22 cellular contexts compared by ENCODE assay signal in the genomic region with DNA sequence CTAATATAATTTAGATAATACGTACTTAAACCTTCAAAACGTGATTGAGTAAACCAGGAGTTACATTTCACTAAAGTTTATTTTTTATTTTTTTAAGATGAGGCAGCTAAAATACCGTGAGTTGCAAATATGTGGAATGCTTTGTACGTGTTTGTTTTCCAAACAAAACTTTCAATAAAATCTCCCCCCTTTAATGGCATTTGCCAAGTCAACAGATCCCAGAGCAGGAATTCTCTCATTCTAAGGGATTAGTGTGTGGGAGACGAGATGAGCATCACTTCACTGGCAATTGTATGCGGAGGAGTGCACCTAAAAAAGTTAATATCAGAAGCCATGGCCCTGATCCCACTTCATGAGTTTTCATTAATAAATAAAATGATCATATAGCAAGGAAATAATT. TPM values are rescaled to one million over a fixed set of nuclear protein-coding genes. Genes with fewer than 3 reads are reported as not detected.
DNase-seq lines count a peak whose midpoint lies in the region; ATAC-seq, FAIRE-seq and TF ChIP-seq lines count a peak whose summit lies in the region.
"Had no signal": no experiment of that assay in that cellular context is flagged by ENCODE, and none has a peak within 500 bp of the region (broad histone marks: within the 10 kb centered on the region; RNA-seq: fewer than 3 reads in every experiment).

No MANE protein-coding gene starts in this region.

- POLR2A ChIA-PET in A549 (lab: Yijun Ruan, JAX) (no interaction called here), HCT116 (lab: Charles Lee) (no interaction called here)

- H3K4me3 Mint-ChIP-seq in astrocyte (ENCODE audit: unreplicated experiment) (no peak overlapping the region), mesothelial cell of epicardium (no peak overlapping the region)
- H3K4me3 Mint-ChIP-seq in activated T-helper 17 cell treated with anti-CD3 and anti-CD28 coated beads, Interleukin-2, amount 50 U/mL, for 72 hours = no peak overlapping the region

- H2AFZ ChIP-seq in HCT116 (ENCODE audit: low read depth, low read length, poor library complexity, severe bottlenecking) (peak overlapping the region; percentile 91), astrocyte (ENCODE audit: low read depth, low read length) (no peak overlapping the region), hepatocyte (no peak overlapping the region)

- BruUV-seq in HCT116 (replicated peaks; lab: Mats Ljungman, UMichigan) = no TSS peak

- RAD21 ChIA-PET in HCT116 (lab: Charles Lee; ENCODE audit: low non-redundant PET in 1 of 2, low total read pairs in 2 of 2, uncharacterized antibody in 2 of 2, unreplicated experiment in 2 of 2) = no interaction called here

- CTCF ChIA-PET in A549 (lab: Yijun Ruan, JAX) (no interaction called here), HCT116 (lab: Charles Lee) (no interaction called here)

- DNase-seq in A549 (ENCODE audit: low read depth in 1 of 2, low spot score in 1 of 2) (peak in 1 of 2 experiments; percentile 79), HCT116 (ENCODE audit: low read depth, low spot score) (no peak), astrocyte (ENCODE audit: low read depth) (no peak), mesothelial cell of epicardium (ENCODE audit: low spot score in 2 of 2, unreplicated experiment in 2 of 2) (no peak), hepatocyte (ENCODE audit: low spot score) (no peak)
- DNase-seq: AML-193; Calu3; DMS79; GDM1; Kasumi-1; NCI-H1105 treated with DMSO at 0.1 percent for 48 hours; NCI-H187 treated with DMSO at 0.1 percent for 48 hours; NCI-H2171; NCI-H510A treated with DMSO at 0.1 percent for 48 hours; NK-92 treated with Interleukin-12 subunit alpha and Interleukin-12 subunit beta, amount 100 ng/mL, for 24 hours; OCI-M1 had no signal

- H3K4me3 ChIP-seq in A549 (no peak overlapping the region; the same call in 2 of the 3 replicates), HCT116 (replicated peaks in 1 of 2; ENCODE audit: low read depth in 1 of 2, low read length in 2 of 2) (no peak overlapping the region), astrocyte (ENCODE audit: insufficient read depth, low read depth, low read length) (no peak overlapping the region), hepatocyte (no peak overlapping the region)

- TF ChIP-seq RAD21 in A549 (conservative IDR thresholded peaks at IDR 0.05 in 1 of 2, IDR thresholded peaks at IDR 0.05 in 1 of 2) (no peak), HCT116 (IDR thresholded peaks at IDR 0.05; ENCODE audit: low read depth) (no peak)

- H3K4me1 Mint-ChIP-seq in astrocyte (ENCODE audit: low read depth, unreplicated experiment) (peaks cover 31% of the 10 kb centered on the region), mesothelial cell of epicardium (peaks cover 25% of the 10 kb centered on the region)
- H3K4me1 Mint-ChIP-seq in activated T-helper 17 cell treated with anti-CD3 and anti-CD28 coated beads, Interleukin-2, amount 50 U/mL, for 72 hours = no peaks in the 10 kb centered on the region

- H3K36me3 Mint-ChIP-seq in astrocyte (ENCODE audit: low read depth, unreplicated experiment) = no peaks in the 10 kb centered on the region
- H3K36me3 Mint-ChIP-seq in mesothelial cell of epicardium = no peaks in the 10 kb centered on the region
- H3K36me3 Mint-ChIP-seq in activated T-helper 17 cell treated with anti-CD3 and anti-CD28 coated beads, Interleukin-2, amount 50 U/mL, for 72 hours (ENCODE audit: low read depth) = no peaks in the 10 kb centered on the region

- H3K27ac ChIP-seq in A549 (peak overlapping the region; percentile 47 to 71; a peak in 5 of 6 replicates), HCT116 (ENCODE audit: low read depth, low read length) (no peak overlapping the region), astrocyte (ENCODE audit: low read depth, low read length) (no peak overlapping the region), hepatocyte (no peak overlapping the region)
- H3K27ac ChIP-seq: GM23248 had no signal

- H3K27me3 ChIP-seq in HCT116 (ENCODE audit: insufficient read depth, low read length) = no peaks in the 10 kb centered on the region
- no peaks in the 10 kb centered on the region for H3K27me3 ChIP-seq in astrocyte (ENCODE audit: insufficient read depth, low read length)
- H3K27me3 ChIP-seq in hepatocyte = no peaks in the 10 kb centered on the region

- H3K4me1 ChIP-seq in A549 = peaks cover 37% of the 10 kb centered on the region
- peaks cover 21 to 25% of the 10 kb centered on the region in 2 experiments; a peak in 3 of 4 replicates for H3K4me1 ChIP-seq in HCT116 (ENCODE audit: control insufficient read depth in 1 of 2, insufficient read depth in 2 of 2, low read length in 2 of 2)
- no peaks in the 10 kb centered on the region for H3K4me1 ChIP-seq in astrocyte (ENCODE audit: insufficient read depth, low read length)
- H3K4me1 ChIP-seq in hepatocyte (ENCODE audit: insufficient read depth) = no peaks in the 10 kb centered on the region

- intact Hi-C loops in HCT116 (cut with micrococcal nuclease) = loop anchor here (10.0 kb wide), 1 partner anchor 518 kb away; no protein-coding TSS in a partner anchor

- TF ChIP-seq POLR2A in A549 (IDR thresholded peaks at IDR 0.05; ENCODE audit: low read length) (no peak), HCT116 (IDR thresholded peaks at IDR 0.05; ENCODE audit: borderline replicate concordance, extremely low read depth, insufficient read depth, insufficient read length) (no peak)

- H3K9me3 ChIP-seq in A549 (no peaks in the 10 kb centered on the region), HCT116 (ENCODE audit: control insufficient read depth in 1 of 2, insufficient read depth in 1 of 2, low read depth in 1 of 2, low read length in 2 of 2) (no peaks in the 10 kb centered on the region), astrocyte (ENCODE audit: insufficient read depth, low read depth, low read length) (no peaks in the 10 kb centered on the region), hepatocyte (ENCODE audit: low read depth) (no peaks in the 10 kb centered on the region)

- no peaks in the 10 kb centered on the region for H3K79me2 ChIP-seq in HCT116 (ENCODE audit: insufficient read depth, low read length)
- H3K79me2 ChIP-seq in astrocyte (ENCODE audit: insufficient read depth, low read length) = no peaks in the 10 kb centered on the region
- no peaks in the 10 kb centered on the region for H3K79me2 ChIP-seq in hepatocyte

- FAIRE-seq in A549 (lab: Jason Lieb, UNC) = no peak
- no peak for FAIRE-seq in astrocyte (lab: Jason Lieb, UNC)
- FAIRE-seq: GM12892, GM19239 had no signal

- H3K9me2 ChIP-seq in HCT116 (ENCODE audit: insufficient read depth) (no peaks in the 10 kb centered on the region), hepatocyte (replicated peaks; ENCODE audit: insufficient read depth) (no peaks in the 10 kb centered on the region)

- peak in 1 of 2 experiments; percentile 48; a peak in 1 of 5 replicates for TF ChIP-seq EP300 in A549 (IDR thresholded peaks at IDR 0.05)

- H3K9me3 Mint-ChIP-seq in astrocyte (ENCODE audit: unreplicated experiment) = no peaks in the 10 kb centered on the region
- peaks cover 3% of the 10 kb centered on the region for H3K9me3 Mint-ChIP-seq in mesothelial cell of epicardium
- peaks cover 11% of the 10 kb centered on the region for H3K9me3 Mint-ChIP-seq in activated T-helper 17 cell treated with anti-CD3 and anti-CD28 coated beads, Interleukin-2, amount 50 U/mL, for 72 hours

- no peaks in the 10 kb centered on the region for H4K20me1 ChIP-seq in HCT116 (ENCODE audit: insufficient read depth)
- no peaks in the 10 kb centered on the region for H4K20me1 ChIP-seq in astrocyte (ENCODE audit: insufficient read depth, low read length)
- H4K20me1 ChIP-seq in hepatocyte (ENCODE audit: insufficient read depth, poor library complexity, severe bottlenecking) = no peaks in the 10 kb centered on the region

- H3K4me2 ChIP-seq in A549 (peak overlapping the region; percentile 63), HCT116 (ENCODE audit: low read length) (peak overlapping the region; percentile 46; the same call in 1 of the 2 replicates), astrocyte (ENCODE audit: low read length) (no peak overlapping the region), hepatocyte (no peak overlapping the region)

- H3K36me3 ChIP-seq in HCT116 (ENCODE audit: control insufficient read depth in 1 of 2, insufficient read depth in 2 of 2, low read length in 2 of 2) (no peaks in the 10 kb centered on the region), astrocyte (ENCODE audit: insufficient read depth, low read length) (no peaks in the 10 kb centered on the region), hepatocyte (replicated peaks; ENCODE audit: insufficient read depth, low read depth) (no peaks in the 10 kb centered on the region)

- no peak for TF ChIP-seq CTCF in A549 (IDR thresholded peaks at IDR 0.05)
- no peak for TF ChIP-seq CTCF in HCT116 (IDR thresholded peaks at IDR 0.05 in 2 of 3, conservative IDR thresholded peaks at IDR 0.05 in 1 of 3; ENCODE audit: borderline replicate concordance in 1 of 3, insufficient read depth in 1 of 3, low read depth in 2 of 3, low read length in 2 of 3)
- no peak for TF ChIP-seq CTCF in astrocyte (IDR thresholded peaks at IDR 0.05; ENCODE audit: insufficient read depth, low read depth, low read length)
- TF ChIP-seq CTCF in mesothelial cell of epicardium (IDR thresholded peaks at IDR 0.05; ENCODE audit: unreplicated experiment) = no peak
- TF ChIP-seq CTCF in hepatocyte (IDR thresholded peaks at IDR 0.05; ENCODE audit: poor library complexity) = no peak

- no peak overlapping the region for H3K9ac ChIP-seq in HCT116 (ENCODE audit: low read length)
- H3K9ac ChIP-seq in astrocyte (ENCODE audit: low read length) = no peak overlapping the region
- H3K9ac ChIP-seq: GM23248 had no signal

- 4% methylated on average over 6 of the region's 6 CpGs for WGBS in A549 (ENCODE audit: missing lambda C conversion rate)
- 37% methylated on average over 6 of the region's 6 CpGs for WGBS in hepatocyte (ENCODE audit: low lambda C conversion rate, missing lambda C conversion rate)

- peak in 1 of 2 experiments; percentile 80; a peak in 3 of 6 replicates for ATAC-seq in A549
- no peak for ATAC-seq in HCT116
- ATAC-seq in GM21367 (IDR thresholded peaks at IDR 0.05; ENCODE audit: unreplicated experiment) = no peak
- no peak for ATAC-seq in activated T-helper 17 cell treated with anti-CD3 and anti-CD28 coated beads, Interleukin-2, amount 50 U/mL, for 72 hours (replicated peaks)
- ATAC-seq in GM21786 (IDR thresholded peaks at IDR 0.05; ENCODE audit: unreplicated experiment) = no peak

- no peaks in the 10 kb centered on the region for H3K27me3 Mint-ChIP-seq in astrocyte (ENCODE audit: low read depth, unreplicated experiment)
- no peaks in the 10 kb centered on the region for H3K27me3 Mint-ChIP-seq in mesothelial cell of epicardium (ENCODE audit: low read depth)
- H3K27me3 Mint-ChIP-seq in activated T-helper 17 cell treated with anti-CD3 and anti-CD28 coated beads, Interleukin-2, amount 50 U/mL, for 72 hours = no peaks in the 10 kb centered on the region

- H3K27ac Mint-ChIP-seq in astrocyte (ENCODE audit: unreplicated experiment) (peak overlapping the region; percentile 22), mesothelial cell of epicardium (peak overlapping the region; percentile 75)
- H3K27ac Mint-ChIP-seq in activated T-helper 17 cell treated with anti-CD3 and anti-CD28 coated beads, Interleukin-2, amount 50 U/mL, for 72 hours = no peak overlapping the region

RNA-seq across cellular contexts. Expression of a gene that starts 53.7 kb away (rescaled TPM):
- polyA plus RNA-seq in A549 (2011; rRNA removed) (0.78 and 0.81 TPM in 2 replicates), A549 (2017; fragmentation: RNase III; extraction: RNeasy Plus Mini Kit Qiagen cat#74134 plus additional on column Dnase treatment) (0.35 to 0.53 TPM (median 0.48 TPM) in 3 replicates), hepatocyte (3.1 and 52.5 TPM in 2 replicates)
- polyA plus RNA-seq in A549 (2012; cell fraction: cytosol; rRNA removed) = 0.15 and 0.22 TPM in 2 replicates
- 0.10 and 0.20 TPM in 2 replicates for polyA plus RNA-seq in A549 (2012; cell fraction: nucleus; rRNA removed)
- 1.3 and 1.5 TPM in 2 replicates for polyA minus RNA-seq in A549 (2011; rRNA and poly(A)+ RNA removed)
- total RNA-seq in HCT116 (2021; ENCODE audit: unreplicated experiment) (0.22 TPM), astrocyte (5.4 and 5.8 TPM in 2 replicates), mesothelial cell of epicardium (36.9 to 38.4 TPM (median 37.8 TPM) in 3 replicates), hepatocyte (6.7 and 8.5 TPM in 2 replicates)
- 0.05 and 0.06 TPM in 2 replicates for polyA plus RNA-seq in HCT116 (2012)
- under 1 TPM; 0.05 to 0.09 TPM for total RNA-seq in activated T-helper 17 cell treated with anti-CD3 and anti-CD28 coated beads, Interleukin-2, amount 50 U/mL, for 72 hours

Comparison
In these comparisons a context has a peak if more than half of its experiments do, and no peak if none do; other contexts are left out.
1. H3K27ac ChIP-seq: peak in A549 (2 of 2); none in HCT116 (single experiment), astrocyte (single experiment) and hepatocyte (single experiment).
2. H3K4me2 ChIP-seq: peak in A549 (single experiment) and HCT116 (single experiment); none in astrocyte (single experiment) and hepatocyte (single experiment).